In the genomic region with DNA sequence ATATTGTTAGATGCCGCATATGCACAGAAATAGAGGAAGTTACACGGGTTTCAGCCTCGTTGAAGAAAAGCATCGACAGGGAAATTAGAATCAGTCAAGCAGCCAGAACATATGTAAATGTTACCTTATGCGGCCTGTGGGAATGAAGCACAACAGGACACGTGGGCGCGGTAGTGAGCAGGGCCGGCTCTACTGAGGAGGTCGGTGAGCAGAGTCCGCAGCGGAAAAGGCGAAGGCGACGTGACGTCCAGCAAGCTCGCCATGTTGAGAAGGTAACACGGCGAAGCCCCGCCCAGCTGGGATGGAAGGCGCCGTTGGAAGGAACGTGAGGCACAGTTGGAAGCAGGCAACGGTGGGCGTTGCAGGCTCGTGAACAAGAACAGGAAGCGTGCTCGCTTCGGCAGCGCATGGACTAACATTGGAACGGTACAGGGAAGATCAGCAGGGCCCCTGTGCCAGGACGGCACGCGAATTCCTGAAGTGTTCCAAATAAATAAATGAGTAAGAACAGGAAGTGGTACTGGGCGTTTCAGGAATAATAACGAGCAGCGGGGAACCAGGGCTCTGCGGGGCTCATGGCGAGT, we compare ENCODE assay signal across 1 cellular context.
A peak's percentile ranks its signal among the peaks of the same experiment; 100 is the strongest.
TF ChIP-seq lines count a peak whose summit lies in the region.

No MANE protein-coding gene starts in this region.

TF ChIP-seq in K562, 482 proteins besides CTCF, POLR2A, EP300 and RAD21 (continued from another document and continues in another):
- TF ChIP-seq, protein P1, sequence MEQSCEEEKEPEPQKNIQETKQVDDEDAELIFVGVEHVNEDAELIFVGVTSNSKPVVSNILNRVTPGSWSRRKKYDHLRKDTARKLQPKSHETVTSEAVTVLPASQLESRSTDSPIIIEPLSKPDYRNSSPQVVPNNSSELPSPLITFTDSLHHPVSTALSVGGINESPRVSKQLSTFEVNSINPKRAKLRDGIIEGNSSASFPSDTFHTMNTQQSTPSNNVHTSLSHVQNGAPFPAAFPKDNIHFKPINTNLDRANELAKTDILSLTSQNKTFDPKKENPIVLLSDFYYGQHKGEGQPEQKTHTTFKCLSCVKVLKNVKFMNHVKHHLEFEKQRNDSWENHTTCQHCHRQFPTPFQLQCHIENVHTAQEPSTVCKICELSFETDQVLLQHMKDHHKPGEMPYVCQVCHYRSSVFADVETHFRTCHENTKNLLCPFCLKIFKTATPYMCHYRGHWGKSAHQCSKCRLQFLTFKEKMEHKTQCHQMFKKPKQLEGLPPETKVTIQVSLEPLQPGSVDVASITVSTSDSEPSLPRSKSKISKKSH (CRISPR knock-in tag; IDR thresholded peaks at IDR 0.05) = no peak
- TF ChIP-seq SMARCC2 (IDR thresholded peaks at IDR 0.05; ENCODE audit: low read depth) = no peak
- no peak for TF ChIP-seq ZNF232 (CRISPR knock-in tag; IDR thresholded peaks at IDR 0.05)
- peak in 1 of 2 experiments; percentile 43; a peak in 1 of 4 replicates for TF ChIP-seq ARNT (IDR thresholded peaks at IDR 0.05)
- no peak for TF ChIP-seq MAFF (IDR thresholded peaks at IDR 0.05; ENCODE audit: low read length)
- TF ChIP-seq ZNF280A (IDR thresholded peaks at IDR 0.05; ENCODE audit: low read depth, partially characterized antibody) = no peak
- TF ChIP-seq ZZZ3 (IDR thresholded peaks at IDR 0.05) = no peak
- TF ChIP-seq HNRNPUL1 (IDR thresholded peaks at IDR 0.05; ENCODE audit: low read length) = no peak
- no peak for TF ChIP-seq ZNF561 (CRISPR knock-in tag; conservative IDR thresholded peaks at IDR 0.05)
- no peak for TF ChIP-seq ZKSCAN8 (CRISPR knock-in tag; IDR thresholded peaks at IDR 0.05)
- TF ChIP-seq ZBTB2 (IDR thresholded peaks at IDR 0.05) = peak; percentile 80; the same call in 1 of the 2 replicates
- TF ChIP-seq ZFPM2 (CRISPR knock-in tag; IDR thresholded peaks at IDR 0.05) = no peak
- no peak for TF ChIP-seq ZNF12 (CRISPR knock-in tag; IDR thresholded peaks at IDR 0.05)
- TF ChIP-seq BACH1 (tag; IDR thresholded peaks at IDR 0.05) = no peak
- TF ChIP-seq BDP1 (IDR thresholded peaks at IDR 0.05; ENCODE audit: insufficient read depth, insufficient read length) = no peak
- TF ChIP-seq ZNF347 (CRISPR knock-in tag; IDR thresholded peaks at IDR 0.05; ENCODE audit: low read depth) = no peak
- TF ChIP-seq MLX (CRISPR knock-in tag; conservative IDR thresholded peaks at IDR 0.05) = 0 out of 4 replicates have a peak, but pooled peaks of 1 of the 2 experiments have one; percentile 73
- TF ChIP-seq ERF (CRISPR knock-in tag; IDR thresholded peaks at IDR 0.05) = no peak
- TF ChIP-seq TFAP4 (CRISPR knock-in tag; IDR thresholded peaks at IDR 0.05; ENCODE audit: borderline replicate concordance) = peak; percentile 94
- TF ChIP-seq SMAD4 (CRISPR knock-in tag; conservative IDR thresholded peaks at IDR 0.05) = peak; percentile 33; the same call in 1 of the 2 replicates
- TF ChIP-seq ZNF239 (CRISPR knock-in tag; IDR thresholded peaks at IDR 0.05) = no peak
- no peak for TF ChIP-seq TBL1XR1 (IDR thresholded peaks at IDR 0.05; ENCODE audit: low read length in 2 of 2)
- TF ChIP-seq ARID1B (IDR thresholded peaks at IDR 0.05) = no peak
- TF ChIP-seq CBX8 (IDR thresholded peaks at IDR 0.05; ENCODE audit: borderline replicate concordance, extremely low read depth, low read depth, low read length, poor library complexity, severe bottlenecking) = no peak
- TF ChIP-seq ZBED1 (IDR thresholded peaks at IDR 0.05) = no peak
- TF ChIP-seq MCM3 (IDR thresholded peaks at IDR 0.05) = no peak
- TF ChIP-seq, protein P2, sequence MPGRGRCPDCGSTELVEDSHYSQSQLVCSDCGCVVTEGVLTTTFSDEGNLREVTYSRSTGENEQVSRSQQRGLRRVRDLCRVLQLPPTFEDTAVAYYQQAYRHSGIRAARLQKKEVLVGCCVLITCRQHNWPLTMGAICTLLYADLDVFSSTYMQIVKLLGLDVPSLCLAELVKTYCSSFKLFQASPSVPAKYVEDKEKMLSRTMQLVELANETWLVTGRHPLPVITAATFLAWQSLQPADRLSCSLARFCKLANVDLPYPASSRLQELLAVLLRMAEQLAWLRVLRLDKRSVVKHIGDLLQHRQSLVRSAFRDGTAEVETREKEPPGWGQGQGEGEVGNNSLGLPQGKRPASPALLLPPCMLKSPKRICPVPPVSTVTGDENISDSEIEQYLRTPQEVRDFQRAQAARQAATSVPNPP (IDR thresholded peaks at IDR 0.05; ENCODE audit: borderline replicate concordance, insufficient read depth, insufficient read length) = no peak
- no peak for TF ChIP-seq PATZ1 (CRISPR knock-in tag; IDR thresholded peaks at IDR 0.05; ENCODE audit: borderline replicate concordance)
- no peak for TF ChIP-seq ZNF76 (CRISPR knock-in tag; IDR thresholded peaks at IDR 0.05; ENCODE audit: borderline replicate concordance)
- TF ChIP-seq, protein P3, sequence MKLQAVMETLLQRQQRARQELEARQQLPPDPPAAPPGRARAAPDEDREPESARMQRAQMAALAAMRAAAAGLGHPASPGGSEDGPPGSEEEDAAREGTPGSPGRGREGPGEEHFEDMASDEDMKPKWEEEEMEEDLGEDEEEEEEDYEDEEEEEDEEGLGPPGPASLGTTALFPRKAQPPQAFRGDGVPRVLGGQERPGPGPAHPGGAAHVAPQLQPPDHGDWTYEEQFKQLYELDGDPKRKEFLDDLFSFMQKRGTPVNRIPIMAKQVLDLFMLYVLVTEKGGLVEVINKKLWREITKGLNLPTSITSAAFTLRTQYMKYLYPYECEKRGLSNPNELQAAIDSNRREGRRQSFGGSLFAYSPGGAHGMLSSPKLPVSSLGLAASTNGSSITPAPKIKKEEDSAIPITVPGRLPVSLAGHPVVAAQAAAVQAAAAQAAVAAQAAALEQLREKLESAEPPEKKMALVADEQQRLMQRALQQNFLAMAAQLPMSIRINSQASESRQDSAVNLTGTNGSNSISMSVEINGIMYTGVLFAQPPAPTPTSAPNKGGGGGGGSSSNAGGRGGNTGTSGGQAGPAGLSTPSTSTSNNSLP (IDR thresholded peaks at IDR 0.05; ENCODE audit: borderline replicate concordance, low read depth, low read length) = no peak
- TF ChIP-seq, protein P4, sequence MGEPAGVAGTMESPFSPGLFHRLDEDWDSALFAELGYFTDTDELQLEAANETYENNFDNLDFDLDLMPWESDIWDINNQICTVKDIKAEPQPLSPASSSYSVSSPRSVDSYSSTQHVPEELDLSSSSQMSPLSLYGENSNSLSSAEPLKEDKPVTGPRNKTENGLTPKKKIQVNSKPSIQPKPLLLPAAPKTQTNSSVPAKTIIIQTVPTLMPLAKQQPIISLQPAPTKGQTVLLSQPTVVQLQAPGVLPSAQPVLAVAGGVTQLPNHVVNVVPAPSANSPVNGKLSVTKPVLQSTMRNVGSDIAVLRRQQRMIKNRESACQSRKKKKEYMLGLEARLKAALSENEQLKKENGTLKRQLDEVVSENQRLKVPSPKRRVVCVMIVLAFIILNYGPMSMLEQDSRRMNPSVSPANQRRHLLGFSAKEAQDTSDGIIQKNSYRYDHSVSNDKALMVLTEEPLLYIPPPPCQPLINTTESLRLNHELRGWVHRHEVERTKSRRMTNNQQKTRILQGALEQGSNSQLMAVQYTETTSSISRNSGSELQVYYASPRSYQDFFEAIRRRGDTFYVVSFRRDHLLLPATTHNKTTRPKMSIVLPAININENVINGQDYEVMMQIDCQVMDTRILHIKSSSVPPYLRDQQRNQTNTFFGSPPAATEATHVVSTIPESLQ (CRISPR knock-in tag; IDR thresholded peaks at IDR 0.05) = no peak
- no peak for TF ChIP-seq SAFB2 (IDR thresholded peaks at IDR 0.05; ENCODE audit: borderline replicate concordance, low read depth, low read length, severe bottlenecking)
- no peak for TF ChIP-seq TFE3 (CRISPR knock-in tag; IDR thresholded peaks at IDR 0.05)
- TF ChIP-seq ZBTB43 (CRISPR knock-in tag; IDR thresholded peaks at IDR 0.05) = no peak
- TF ChIP-seq ZNF184 (CRISPR knock-in tag; IDR thresholded peaks at IDR 0.05) = no peak
- TF ChIP-seq BMI1 (IDR thresholded peaks at IDR 0.05; ENCODE audit: low read length) = no peak
- TF ChIP-seq ESRRB (CRISPR knock-in tag; IDR thresholded peaks at IDR 0.05; ENCODE audit: borderline replicate concordance) = no peak
- TF ChIP-seq, protein P5, sequence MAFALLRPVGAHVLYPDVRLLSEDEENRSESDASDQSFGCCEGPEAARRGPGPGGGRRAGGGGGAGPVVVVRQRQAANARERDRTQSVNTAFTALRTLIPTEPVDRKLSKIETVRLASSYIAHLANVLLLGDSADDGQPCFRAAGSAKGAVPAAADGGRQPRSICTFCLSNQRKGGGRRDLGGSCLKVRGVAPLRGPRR (CRISPR knock-in tag; IDR thresholded peaks at IDR 0.05) = no peak
- TF ChIP-seq NFE2L1 (tag; IDR thresholded peaks at IDR 0.05; ENCODE audit: borderline replicate concordance, low read depth) = no peak
- TF ChIP-seq, protein P6, sequence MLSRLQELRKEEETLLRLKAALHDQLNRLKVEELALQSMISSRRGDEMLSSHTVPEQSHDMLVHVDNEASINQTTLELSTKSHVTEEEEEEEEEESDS (CRISPR knock-in tag; IDR thresholded peaks at IDR 0.05) = no peak
- no peak for TF ChIP-seq NFATC3 (IDR thresholded peaks at IDR 0.05)
- no peak for TF ChIP-seq SMAD3 (CRISPR knock-in tag; conservative IDR thresholded peaks at IDR 0.05)
